ENCODE assay signal across 8 cellular contexts in the genomic region with DNA sequence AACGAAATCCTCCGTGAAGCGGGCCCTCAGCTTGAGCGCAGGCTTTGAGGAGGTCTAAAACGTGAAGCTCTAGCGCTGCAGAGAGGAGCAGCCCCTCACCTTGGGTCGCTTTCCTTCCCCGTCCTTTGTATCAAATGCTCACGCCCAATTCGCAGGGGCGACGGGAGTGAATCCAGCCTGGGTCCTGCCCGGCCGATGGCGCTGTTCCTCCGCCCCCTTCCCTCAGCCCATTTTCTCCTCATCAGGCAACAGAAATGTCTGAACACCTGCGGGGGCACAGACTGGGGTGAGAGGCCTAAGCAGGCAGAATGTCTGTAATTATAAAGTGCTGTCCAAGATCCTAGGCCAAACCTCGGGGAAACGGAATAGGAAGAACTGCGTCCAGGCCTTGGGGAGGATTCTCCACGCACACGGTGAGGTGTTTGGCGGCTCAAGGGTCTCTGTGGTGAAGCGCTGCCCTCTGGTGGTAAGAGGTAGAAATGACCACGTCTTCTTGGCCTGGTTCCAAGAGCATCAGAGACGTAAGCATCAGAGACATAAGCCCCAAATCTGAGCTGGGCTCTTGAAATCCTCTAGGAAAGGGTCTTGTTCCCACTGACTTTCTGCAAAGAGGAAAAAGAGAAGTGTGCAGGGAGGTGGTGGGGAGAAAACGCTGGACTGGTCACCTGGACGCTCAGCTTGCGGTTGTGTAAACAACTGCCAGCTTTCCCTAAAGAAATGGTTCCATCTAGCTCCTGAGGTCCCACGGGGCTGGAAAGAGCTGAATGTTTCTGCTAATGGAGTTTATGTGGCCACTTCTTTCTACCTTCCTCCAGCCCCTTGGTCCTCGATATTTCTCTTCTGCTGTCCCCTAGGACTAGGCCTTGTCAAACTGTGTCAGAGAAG.
A peak's percentile ranks its signal among the peaks of the same experiment; 100 is the strongest.
DNase-seq lines count a peak whose midpoint lies in the region; ATAC-seq, FAIRE-seq and TF ChIP-seq lines count a peak whose summit lies in the region.

No MANE protein-coding gene starts in this region.

- 37% methylated on average over 29 of the region's 31 CpGs for WGBS in HepG2 (ENCODE audit: low lambda C conversion rate)

- FAIRE-seq in HepG2 (lab: Jason Lieb, UNC) = peak; percentile 54

- peak; percentile 68 for DNase-seq in AG08396 (ENCODE audit: low spot score)
- peak; percentile 79 to 88 for DNase-seq in NCI-H446 (lab: John Stamatoyannopoulos, UW)
- DNase-seq in activated CD4-positive, alpha-beta T cell treated with anti-CD3 and anti-CD28 coated beads for 4 hours = peak; percentile 64 to 78
- DNase-seq in coronary artery (ENCODE audit: low spot score) = no peak
- DNase-seq in HepG2 (ENCODE audit: low spot score) = peak; percentile 40
- DNase-seq in stimulated activated CD4-positive, alpha-beta T cell treated with anti-CD3 and anti-CD28 coated beads, TNF-alpha, amount 100 ng/mL, for 24 hours (ENCODE audit: low read depth in 3 of 3) = peak; percentile 51 to 65 (median 61)

- 0 out of 2 replicates have a peak, but pooled peaks have one; percentile 15 for TF ChIP-seq RAD21 in HepG2 (CRISPR knock-in tag; IDR thresholded peaks at IDR 0.05)

- BruUV-seq in HepG2 (replicated peaks; lab: Mats Ljungman, UMichigan) = no TSS peak

- H3K36me3 ChIP-seq in HepG2 (replicated peaks in 1 of 2; ENCODE audit: control insufficient read depth in 1 of 2, insufficient read depth in 2 of 2, low read length in 2 of 2) = no peaks in the 10 kb centered on the region

- intact Hi-C loops in HepG2 (cut with micrococcal nuclease; ENCODE audit: unreplicated experiment) = loop anchor here (5.0 kb wide), 1 partner anchor 164 kb away; no protein-coding TSS in a partner anchor

- 0 out of 5 replicates have a peak, but pooled peaks cover 0 to 1% of the 10 kb centered on the region in 2 experiments for H3K27me3 ChIP-seq in HepG2 (ENCODE audit: control insufficient read depth in 1 of 2, insufficient read depth in 2 of 2, low read length in 2 of 2)

- no peak overlapping the region for H2AFZ ChIP-seq in HepG2 (ENCODE audit: low read length)

- no peaks in the 10 kb centered on the region; the same call in 1 of the 2 replicates for H4K20me1 ChIP-seq in HepG2 (ENCODE audit: insufficient read depth, low read length)

- TF ChIP-seq EP300 in HepG2 (IDR thresholded peaks at IDR 0.05; ENCODE audit: low read depth in 2 of 2, low read length in 2 of 2) = no peak
- no peak for TF ChIP-seq EP300 in HepG2 (CRISPR knock-in tag; IDR thresholded peaks at IDR 0.05; ENCODE audit: borderline replicate concordance)

- no peaks in the 10 kb centered on the region for H3K9me3 ChIP-seq in HepG2 (ENCODE audit: low read length)

- no peak for TF ChIP-seq POLR2A in HepG2 (IDR thresholded peaks at IDR 0.05; ENCODE audit: insufficient read depth in 1 of 2, low read depth in 2 of 2, low read length in 2 of 2)

- ATAC-seq in GM21528 (IDR thresholded peaks at IDR 0.05; ENCODE audit: low FRiP score, unreplicated experiment) = peak; percentile 43
- ATAC-seq in HepG2 = peak; percentile 58; the same call in 2 of the 3 replicates
- no peak for ATAC-seq in HG03521 (IDR thresholded peaks at IDR 0.05; ENCODE audit: unreplicated experiment)

- no peak overlapping the region for H3K9ac ChIP-seq in HepG2 (ENCODE audit: insufficient read depth, low read depth, low read length)

- CTCF ChIA-PET in HepG2 (lab: Yijun Ruan, JAX; ENCODE audit: low intra/inter-chr PET ratio, low total read pairs) = interaction anchor here (3.0 kb wide), 1 partner anchor 150 kb away, joined by 10 read pairs; no protein-coding TSS in a partner anchor

- no peaks in the 10 kb centered on the region for H3K79me2 ChIP-seq in HepG2 (ENCODE audit: insufficient read depth, low read length)

- H3K4me3 ChIP-seq in coronary artery = no peak overlapping the region
- no peak overlapping the region for H3K4me3 ChIP-seq in HepG2 (replicated peaks in 1 of 3; ENCODE audit: insufficient read depth in 1 of 3, low read depth in 2 of 3, low read length in 3 of 3)

- H3K27ac ChIP-seq in coronary artery = no peak overlapping the region
- no peak overlapping the region for H3K27ac ChIP-seq in HepG2 (ENCODE audit: extremely low read length, insufficient read depth, low read length)

- in situ Hi-C loops in HepG2 (cut with HindIII; ENCODE audit: extremely low pct_ligation_motif_present, low pct_unique_long_range_greater_than_20kb) = loop anchor here (10.0 kb wide), 1 partner anchor 246 kb away; no protein-coding TSS in a partner anchor

- TF ChIP-seq CTCF in coronary artery (IDR thresholded peaks at IDR 0.05) (peak; percentile 60), HepG2 (CRISPR knock-in tag; IDR thresholded peaks at IDR 0.05) (peak; percentile 78)

- no peaks in the 10 kb centered on the region for H3K4me1 ChIP-seq in HepG2 (ENCODE audit: insufficient read depth, low read length)

- POLR2A ChIA-PET in HepG2 (lab: Yijun Ruan, JAX) = no interaction called here

- no peak overlapping the region for H3K4me2 ChIP-seq in HepG2 (ENCODE audit: low read depth, low read length)

TF ChIP-seq in HepG2, 621 proteins besides CTCF, POLR2A, EP300 and RAD21:
- TF ChIP-seq STAG1 (CRISPR knock-in tag; IDR thresholded peaks at IDR 0.05) (peak; percentile 58), ZNF768 (CRISPR knock-in tag; IDR thresholded peaks at IDR 0.05) (0 out of 2 replicates have a peak, but pooled peaks have one; percentile 22), TCF7L2 (IDR thresholded peaks at IDR 0.05; ENCODE audit: low read depth, low read length) (no peak), NR2F2 (IDR thresholded peaks at IDR 0.05; ENCODE audit: borderline replicate concordance, low read depth) (no peak), SMC3 (IDR thresholded peaks at IDR 0.05; ENCODE audit: low read length) (peak; percentile 26; the same call in 1 of the 2 replicates), XRCC5 (optimal IDR thresholded peaks at IDR 0.05; ENCODE audit: low read length) (peak; percentile 69), ZNF598 (CRISPR knock-in tag; IDR thresholded peaks at IDR 0.05; ENCODE audit: borderline replicate concordance) (no peak), ZNF652 (CRISPR knock-in tag; IDR thresholded peaks at IDR 0.05; ENCODE audit: borderline replicate concordance, low read depth) (0 out of 2 replicates have a peak, but pooled peaks have one; percentile 23), NFYB (CRISPR knock-in tag; IDR thresholded peaks at IDR 0.05) (no peak), FOSL1 (CRISPR knock-in tag; IDR thresholded peaks at IDR 0.05; ENCODE audit: borderline replicate concordance) (no peak)
- TF ChIP-seq, protein P1, sequence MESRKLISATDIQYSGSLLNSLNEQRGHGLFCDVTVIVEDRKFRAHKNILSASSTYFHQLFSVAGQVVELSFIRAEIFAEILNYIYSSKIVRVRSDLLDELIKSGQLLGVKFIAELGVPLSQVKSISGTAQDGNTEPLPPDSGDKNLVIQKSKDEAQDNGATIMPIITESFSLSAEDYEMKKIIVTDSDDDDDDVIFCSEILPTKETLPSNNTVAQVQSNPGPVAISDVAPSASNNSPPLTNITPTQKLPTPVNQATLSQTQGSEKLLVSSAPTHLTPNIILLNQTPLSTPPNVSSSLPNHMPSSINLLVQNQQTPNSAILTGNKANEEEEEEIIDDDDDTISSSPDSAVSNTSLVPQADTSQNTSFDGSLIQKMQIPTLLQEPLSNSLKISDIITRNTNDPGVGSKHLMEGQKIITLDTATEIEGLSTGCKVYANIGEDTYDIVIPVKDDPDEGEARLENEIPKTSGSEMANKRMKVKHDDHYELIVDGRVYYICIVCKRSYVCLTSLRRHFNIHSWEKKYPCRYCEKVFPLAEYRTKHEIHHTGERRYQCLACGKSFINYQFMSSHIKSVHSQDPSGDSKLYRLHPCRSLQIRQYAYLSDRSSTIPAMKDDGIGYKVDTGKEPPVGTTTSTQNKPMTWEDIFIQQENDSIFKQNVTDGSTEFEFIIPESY (CRISPR knock-in tag; IDR thresholded peaks at IDR 0.05) = peak; percentile 61; the same call in 1 of the 2 replicates
TF ChIP-seq in HepG2: peak in this region for 6.
